In genomic region chr21:18245493-18245967, GRCh38 we compare ENCODE assay signal across 9 cellular contexts. TPM values are rescaled to one million over a fixed set of nuclear protein-coding genes. Genes with fewer than 3 reads are reported as not detected.
A peak's percentile ranks its signal among the peaks of the same experiment; 100 is the strongest.
DNase-seq lines count a peak whose midpoint lies in the region; ATAC-seq and TF ChIP-seq lines count a peak whose summit lies in the region.
"Had no signal": no experiment of that assay in that cellular context is flagged by ENCODE, and none has a peak within 500 bp of the region (broad histone marks: within the 10 kb centered on the region; RNA-seq: fewer than 3 reads in every experiment).

No MANE protein-coding gene starts in this region.

- peak; percentile 69 for DNase-seq in G401 (ENCODE audit: low spot score)
- DNase-seq in RPMI7951 (ENCODE audit: low read depth), result peak; percentile 0
- DNase-seq in left ventricle myocardium superior, result peak; percentile 22
- DNase-seq in stimulated activated naive CD4-positive, alpha-beta T cell (lab: John Stamatoyannopoulos, UW), result no peak
- no peak for DNase-seq in activated CD4-positive, alpha-beta T cell treated with anti-CD3 and anti-CD28 coated beads for 36 hours
- DNase-seq in anterior cingulate cortex (lab: John Stamatoyannopoulos, UW), result no peak

- no peaks in the 10 kb centered on the region for H3K4me1 ChIP-seq in parathyroid adenoma

- in situ Hi-C loops in G401 (cut with HindIII; ENCODE audit: low sequenced_read_pairs), result no loop called here

- H3K4me2 ChIP-seq in parathyroid adenoma (ENCODE audit: low read length), result peak overlapping the region; percentile 81

- H2AFZ ChIP-seq in parathyroid adenoma, result no peak overlapping the region

- H3K4me1 Mint-ChIP-seq in activated CD4-positive, alpha-beta T cell treated with anti-CD3 and anti-CD28 coated beads for 36 hours, result no peaks in the 10 kb centered on the region

- TF ChIP-seq CTCF in parathyroid adenoma (IDR thresholded peaks at IDR 0.05), result no peak

- H3K27ac ChIP-seq in parathyroid adenoma, result no peak overlapping the region

- no peaks in the 10 kb centered on the region for H3K9me3 Mint-ChIP-seq in activated CD4-positive, alpha-beta T cell treated with anti-CD3 and anti-CD28 coated beads for 36 hours (ENCODE audit: low read depth)

- H3K27me3 ChIP-seq in parathyroid adenoma (ENCODE audit: control insufficient read depth, insufficient read depth, low read length), result no peaks in the 10 kb centered on the region

- no peak overlapping the region for H3K27ac Mint-ChIP-seq in activated CD4-positive, alpha-beta T cell treated with anti-CD3 and anti-CD28 coated beads for 36 hours
- H3K27ac Mint-ChIP-seq: activated naive CD8-positive, alpha-beta T cell had no signal

- POLR2A ChIA-PET in activated CD4-positive, alpha-beta T cell treated with anti-CD3 and anti-CD28 coated beads for 36 hours (lab: Charles Lee), result no interaction called here

- H3K36me3 Mint-ChIP-seq in activated CD4-positive, alpha-beta T cell treated with anti-CD3 and anti-CD28 coated beads for 36 hours (ENCODE audit: low read depth), result no peaks in the 10 kb centered on the region
- H3K36me3 Mint-ChIP-seq: activated naive CD8-positive, alpha-beta T cell had no signal

- peak overlapping the region; percentile 49 for H3K4me3 ChIP-seq in parathyroid adenoma (ENCODE audit: low read depth, low read length)

- no peaks in the 10 kb centered on the region for H3K36me3 ChIP-seq in parathyroid adenoma (ENCODE audit: control insufficient read depth, insufficient read depth, low read length)

- H3K9ac ChIP-seq in parathyroid adenoma, result no peak overlapping the region

- no peak overlapping the region for H3K4me3 Mint-ChIP-seq in activated CD4-positive, alpha-beta T cell treated with anti-CD3 and anti-CD28 coated beads for 36 hours
- H3K4me3 Mint-ChIP-seq: activated naive CD8-positive, alpha-beta T cell had no signal

- ATAC-seq in left ventricle myocardium superior, result peak; percentile 18
- ATAC-seq in activated CD4-positive, alpha-beta T cell treated with anti-CD3 and anti-CD28 coated beads for 36 hours, result no peak
- no peak for ATAC-seq in HG02642 (IDR thresholded peaks at IDR 0.05; ENCODE audit: poor library complexity, unreplicated experiment)

- H3K9me3 ChIP-seq in parathyroid adenoma (ENCODE audit: control insufficient read depth, low read length), result no peaks in the 10 kb centered on the region

- CTCF ChIA-PET in activated CD4-positive, alpha-beta T cell treated with anti-CD3 and anti-CD28 coated beads for 36 hours (lab: Charles Lee), result no interaction called here

- H3K79me2 ChIP-seq in parathyroid adenoma, result no peaks in the 10 kb centered on the region

- intact Hi-C loops in left ventricle myocardium superior (cut with micrococcal nuclease), result no loop called here
- intact Hi-C loops in activated CD4-positive, alpha-beta T cell treated with anti-CD3 and anti-CD28 coated beads for 36 hours (cut with DNase I, micrococcal nuclease), result no loop called here

- H3K27me3 Mint-ChIP-seq in activated CD4-positive, alpha-beta T cell treated with anti-CD3 and anti-CD28 coated beads for 36 hours, result peaks cover 17% of the 10 kb centered on the region

RNA-seq across cellular contexts. Expression of gene CHODL, which starts 0.9 kb away (rescaled TPM):
- total RNA-seq in G401 (2014; rRNA removed; shearing (Covaris generic)), result 4.2 and 5.5 TPM in 2 replicates
- not detected in 2 replicates for total RNA-seq in RPMI7951 (2014; rRNA removed; shearing (Covaris generic))
- total RNA-seq in left ventricle myocardium superior, result 0.20 TPM
- total RNA-seq in activated CD4-positive, alpha-beta T cell treated with anti-CD3 and anti-CD28 coated beads for 36 hours, result under 1 TPM in 1 of 2 experiments, not detected in 1; 0.07 TPM

Comparison
In these comparisons a context has a peak if more than half of its experiments do, and no peak if none do; other contexts are left out.
1. DNase-seq: peak in G401 (single experiment), RPMI7951 (single experiment) and left ventricle myocardium superior (single experiment); none in stimulated activated naive CD4-positive, alpha-beta T cell (0 of 6), activated CD4-positive, alpha-beta T cell treated with anti-CD3 and anti-CD28 coated beads for 36 hours (single experiment) and anterior cingulate cortex (0 of 58).